Comparison of ENCODE assay signal across 35 cellular contexts in the genomic region with DNA sequence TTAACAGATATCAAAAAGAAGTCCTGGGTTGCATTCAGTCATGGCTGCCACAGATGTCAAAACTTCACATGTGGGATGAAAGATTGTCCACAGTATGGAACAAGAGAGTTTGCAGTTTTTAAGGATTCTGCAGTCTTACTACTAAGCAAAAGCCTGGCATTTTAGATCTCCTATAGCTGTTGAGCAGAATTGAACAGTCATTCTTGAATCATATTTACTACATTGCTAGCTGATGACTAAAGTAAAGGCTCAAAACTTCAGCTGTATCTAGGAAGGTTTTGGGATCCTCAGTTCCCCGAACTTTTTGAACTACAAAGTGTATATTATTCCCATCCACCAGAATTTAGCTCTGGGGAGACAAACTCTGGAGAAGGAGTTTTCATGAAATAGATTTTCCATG. TPM values are rescaled to one million over a fixed set of nuclear protein-coding genes. Genes with fewer than 3 reads are reported as not detected.
DNase-seq lines count a peak whose midpoint lies in the region; ATAC-seq, FAIRE-seq and TF ChIP-seq lines count a peak whose summit lies in the region.
"Had no signal": no experiment of that assay in that cellular context is flagged by ENCODE, and none has a peak within 500 bp of the region (broad histone marks: within the 10 kb centered on the region; RNA-seq: fewer than 3 reads in every experiment).

No MANE protein-coding gene starts in this region.

- no peak for FAIRE-seq in GM12891 (lab: Jason Lieb, UNC)
- FAIRE-seq in pancreas (lab: Jason Lieb, UNC), result no peak
- FAIRE-seq: frontal cortex had no signal

- H3K36me3 ChIP-seq in mammary epithelial cell (ENCODE audit: insufficient read depth, low read length) (no peaks in the 10 kb centered on the region), pancreas (no peaks in the 10 kb centered on the region)
- H3K36me3 ChIP-seq: adrenal gland, breast epithelium, neutrophil, prostate gland had no signal

- dilution Hi-C loops in mammary epithelial cell (cut with HindIII; ENCODE audit: low sequenced_read_pairs), result no loop called here

- H3K27me3 ChIP-seq in mammary epithelial cell (ENCODE audit: insufficient read depth, low read length) (peaks cover 5% of the 10 kb centered on the region), pancreas (no peaks in the 10 kb centered on the region)
- H3K27me3 ChIP-seq: adrenal gland, breast epithelium, hepatocyte, neutrophil, testis had no signal

- intact Hi-C loops in mammary epithelial cell (cut with micrococcal nuclease) (no loop called here), MCF 10A (cut with micrococcal nuclease) (no loop called here), pancreas (cut with DNase I) (no loop called here)

- no peaks in the 10 kb centered on the region for H3K79me2 ChIP-seq in mammary epithelial cell (ENCODE audit: insufficient read depth, low read length)
- H3K79me2 ChIP-seq: hepatocyte had no signal

- in situ Hi-C loops in mammary epithelial cell (cut with MboI; ENCODE audit: low sequenced_read_pairs in 2 of 2), result no loop called here

- TF ChIP-seq POLR2A in GM12891 (IDR thresholded peaks at IDR 0.05; ENCODE audit: low read depth, low read length), result no peak

- H3K9ac ChIP-seq in mammary epithelial cell (ENCODE audit: insufficient read depth, low read length), result no peak overlapping the region

- H3K4me3 ChIP-seq in mammary epithelial cell (replicated peaks in 1 of 3; ENCODE audit: insufficient read depth in 1 of 3, low read depth in 2 of 3, low read length in 3 of 3), result no peak overlapping the region
- H3K4me3 ChIP-seq in pancreas, result no peak overlapping the region
- H3K4me3 ChIP-seq: adrenal gland, breast epithelium, hepatocyte, PC-9, prostate gland, testis had no signal

- no peak overlapping the region for H3K4me2 ChIP-seq in mammary epithelial cell (ENCODE audit: insufficient read depth, low read depth, low read length)
- H3K4me2 ChIP-seq: hepatocyte, PC-9 had no signal

- POLR2A ChIA-PET in MCF 10A (lab: Yijun Ruan, JAX), result no interaction called here

- 64% methylated on average over 1 of the region's 1 CpG for WGBS in mammary epithelial cell (ENCODE audit: low coverage, missing lambda C conversion rate)
- 83 to 94% methylated on average over 1 of the region's 1 CpG for WGBS in pancreas, 2 donors

- H3K9me3 ChIP-seq in mammary epithelial cell (replicated peaks; ENCODE audit: insufficient read depth, low read length) (no peaks in the 10 kb centered on the region), pancreas (no peaks in the 10 kb centered on the region)
- H3K9me3 ChIP-seq: adrenal gland, breast epithelium, neutrophil, prostate gland, testis had no signal

- no peaks in the 10 kb centered on the region for H3K27me3 Mint-ChIP-seq in MCF 10A (ENCODE audit: insufficient read depth, unreplicated experiment)
- H3K27me3 Mint-ChIP-seq: activated CD4-positive, alpha-beta T cell treated with anti-CD3 and anti-CD28 coated beads, Interleukin-2, amount 10 ng/mL, durations not matched to agents 7 days and 5 days; B cell; naive B cell had no signal

- H3K4me1 ChIP-seq in mammary epithelial cell (ENCODE audit: insufficient read depth, low read length) (no peaks in the 10 kb centered on the region), pancreas (no peaks in the 10 kb centered on the region)
- H3K4me1 ChIP-seq: adrenal gland, breast epithelium, prostate gland, testis had no signal

- no peaks in the 10 kb centered on the region for H3K4me1 Mint-ChIP-seq in MCF 10A (ENCODE audit: insufficient read depth, unreplicated experiment)
- H3K4me1 Mint-ChIP-seq: activated CD4-positive, alpha-beta T cell treated with anti-CD3 and anti-CD28 coated beads, Interleukin-2, amount 10 ng/mL, durations not matched to agents 7 days and 5 days; B cell; naive B cell had no signal

- TF ChIP-seq CTCF in mammary epithelial cell (conservative IDR thresholded peaks at IDR 0.05 in 1 of 2, IDR thresholded peaks at IDR 0.05 in 1 of 2; ENCODE audit: extremely low read depth in 1 of 2, insufficient read depth in 1 of 2, low read depth in 1 of 2, low read length in 2 of 2) (no peak), MCF 10A (IDR thresholded peaks at IDR 0.05; ENCODE audit: unreplicated experiment) (no peak), pancreas (IDR thresholded peaks at IDR 0.05) (no peak)

- H3K27ac ChIP-seq in mammary epithelial cell (ENCODE audit: insufficient read depth, low read depth, low read length) (no peak overlapping the region), pancreas (no peak overlapping the region)
- H3K27ac ChIP-seq: 22Rv1, adrenal gland, breast epithelium, epithelial cell of prostate, hepatocyte, neutrophil, PC-9, prostate gland, testis had no signal

- DNase-seq in mammary epithelial cell, result peak; percentile 3
- DNase-seq in MCF 10A (ENCODE audit: unreplicated experiment), result no peak
- DNase-seq in RPMI7951 (ENCODE audit: low read depth), result peak; percentile 42
- DNase-seq in fibroblast of peridontal ligament (ENCODE audit: extremely low read depth), result peak; percentile 67
- no peak for DNase-seq in GM12891 (ENCODE audit: insufficient read length, low spot score)
- DNase-seq in effector CD8-positive, alpha-beta T cell (lab: John Stamatoyannopoulos, UW), result no peak
- no peak for DNase-seq in pancreas
- DNase-seq in NCI-H748 treated with DMSO at 0.1 percent for 48 hours (lab: John Stamatoyannopoulos, UW), result no peak
- DNase-seq: activated CD4-positive, alpha-beta T cell treated with anti-CD3 and anti-CD28 coated beads, Interleukin-2, amount 10 ng/mL, durations not matched to agents 7 days and 5 days; activated CD8-positive, alpha-beta memory T cell treated with anti-CD3 and anti-CD28 coated beads, Interleukin-2, amount 10 ng/mL, durations not matched to agents 7 days and 5 days; activated naive CD4-positive, alpha-beta T cell treated with Interleukin-2 at 50 U/mL for 16 hours; activated T-cell treated with anti-CD3 and anti-CD28 coated beads, Interleukin-2, amount 50 U/mL, for 48 hours; adrenal gland; CD8-positive, alpha-beta T cell; Karpas-422; naive B cell; NCI-H1694; NCI-H510A treated with DMSO at 0.1 percent for 48 hours; NK-92 treated with Interleukin-12 subunit alpha and Interleukin-12 subunit beta, amount 100 ng/mL, for 24 hours; PC-9; SHP77 treated with DMSO at 0.1 percent for 48 hours; stimulated activated naive CD4-positive, alpha-beta T cell treated with Interleukin-2 at 50 U/mL for 16 hours; T1000; testis had no signal

- H3K4me3 Mint-ChIP-seq in MCF 10A (ENCODE audit: unreplicated experiment), result no peak overlapping the region
- H3K4me3 Mint-ChIP-seq: activated CD4-positive, alpha-beta T cell treated with anti-CD3 and anti-CD28 coated beads, Interleukin-2, amount 10 ng/mL, durations not matched to agents 7 days and 5 days; activated CD8-positive, alpha-beta memory T cell treated with anti-CD3 and anti-CD28 coated beads, Interleukin-2, amount 10 ng/mL, durations not matched to agents 7 days and 5 days; B cell; CD8-positive, alpha-beta T cell; mesothelial cell of epicardium; naive B cell had no signal

- no peak overlapping the region for H2AFZ ChIP-seq in mammary epithelial cell (ENCODE audit: low read depth, low read length)
- H2AFZ ChIP-seq: hepatocyte, PC-9 had no signal

- BruUV-seq in mammary epithelial cell (replicated peaks; lab: Mats Ljungman, UMichigan), result no TSS peak
- no TSS peak for BruUV-seq in MCF 10A (replicated peaks; lab: Mats Ljungman, UMichigan)

- CTCF ChIA-PET in mammary epithelial cell (lab: Charles Lee; ENCODE audit: low non-redundant PET) (no interaction called here), MCF 10A (lab: Yijun Ruan, JAX) (interaction anchor here (0.7 kb wide), 1 partner anchor 14 kb away, joined by 3 read pairs; no protein-coding TSS in a partner anchor)

- H4K20me1 ChIP-seq in mammary epithelial cell (ENCODE audit: insufficient read depth, low read length), result no peaks in the 10 kb centered on the region

- no peaks in the 10 kb centered on the region for H3K9me3 Mint-ChIP-seq in MCF 10A (ENCODE audit: unreplicated experiment)
- H3K9me3 Mint-ChIP-seq: activated CD4-positive, alpha-beta T cell treated with anti-CD3 and anti-CD28 coated beads, Interleukin-2, amount 10 ng/mL, durations not matched to agents 7 days and 5 days; CD8-positive, alpha-beta T cell; mesothelial cell of epicardium; naive B cell had no signal

- no peak for ATAC-seq in pancreas
- ATAC-seq: activated CD8-positive, alpha-beta memory T cell treated with anti-CD3 and anti-CD28 coated beads, Interleukin-2, amount 10 ng/mL, durations not matched to agents 7 days and 5 days; CD8-positive, alpha-beta T cell; HCT116; left lobe of liver had no signal

- H3K27ac Mint-ChIP-seq in MCF 10A (ENCODE audit: low read depth, unreplicated experiment), result no peak overlapping the region
- H3K27ac Mint-ChIP-seq: activated CD4-positive, alpha-beta T cell treated with anti-CD3 and anti-CD28 coated beads, Interleukin-2, amount 10 ng/mL, durations not matched to agents 7 days and 5 days; activated CD8-positive, alpha-beta memory T cell treated with anti-CD3 and anti-CD28 coated beads, Interleukin-2, amount 10 ng/mL, durations not matched to agents 7 days and 5 days; B cell; CD8-positive, alpha-beta T cell; mesothelial cell of epicardium had no signal

- no peaks in the 10 kb centered on the region for H3K36me3 Mint-ChIP-seq in MCF 10A (ENCODE audit: insufficient read depth, unreplicated experiment)
- H3K36me3 Mint-ChIP-seq: activated CD8-positive, alpha-beta memory T cell treated with anti-CD3 and anti-CD28 coated beads, Interleukin-2, amount 10 ng/mL, durations not matched to agents 7 days and 5 days; mesothelial cell of epicardium had no signal

TF ChIP-seq in GM12891, 5 proteins besides CTCF, POLR2A, EP300 and RAD21:
- TF ChIP-seq SPI1 (IDR thresholded peaks at IDR 0.05; ENCODE audit: low read depth, low read length) (no peak), TAF1 (IDR thresholded peaks at IDR 0.05; ENCODE audit: low read depth, low read length) (no peak), PAX5 (IDR thresholded peaks at IDR 0.05; ENCODE audit: insufficient read depth, low read length, severe bottlenecking) (no peak), POU2F2 (IDR thresholded peaks at IDR 0.05; ENCODE audit: low read depth, low read length) (no peak)
TF ChIP-seq in GM12891: peak in this region for 0.

RNA-seq across cellular contexts. Expression of gene BET1, which starts 31.0 kb away (rescaled TPM):
- total RNA-seq in mammary epithelial cell, result 10 to 100 TPM; 20.8 to 29.0 TPM
- polyA plus RNA-seq in mammary epithelial cell, result 13.5 TPM
- 5.1 TPM for polyA minus RNA-seq in mammary epithelial cell
- 54.4 and 72.7 TPM in 2 replicates for total RNA-seq in MCF 10A (2022)
- 60.7 and 61.6 TPM in 2 replicates for total RNA-seq in RPMI7951 (2014; rRNA removed; shearing (Covaris generic))
- 9.7 TPM for polyA plus RNA-seq in GM12891 (2012; ENCODE audit: low read depth, missing spikeins)
- total RNA-seq in pancreas, result 10 to 100 TPM; 13.8 to 24.6 (median 16.4) TPM
- 10 to 100 TPM; 18.6 to 23.2 TPM for polyA plus RNA-seq in pancreas

RNA-seq across cellular contexts. Expression of gene GNG11, which starts 51.6 kb away (rescaled TPM):
- total RNA-seq in mammary epithelial cell, result under 1 TPM; under 0.01 to 0.38 TPM
- polyA plus RNA-seq in mammary epithelial cell, result 0.31 TPM
- not detected for polyA minus RNA-seq in mammary epithelial cell
- 3.9 and 4.6 TPM in 2 replicates for total RNA-seq in MCF 10A (2022)
- 264 and 265 TPM in 2 replicates for total RNA-seq in RPMI7951 (2014; rRNA removed; shearing (Covaris generic))
- polyA plus RNA-seq in GM12891 (2012; ENCODE audit: low read depth, missing spikeins), result 1.3 TPM
- 1 to 10 TPM; 1.6 to 4.8 (median 3.3) TPM for total RNA-seq in pancreas
- 10 to 100 TPM; 12.1 TPM for polyA plus RNA-seq in pancreas
- total RNA-seq: activated CD4-positive, alpha-beta T cell treated with anti-CD3 and anti-CD28 coated beads, Interleukin-2, amount 10 ng/mL, durations not matched to agents 7 days and 5 days; activated CD8-positive, alpha-beta memory T cell treated with anti-CD3 and anti-CD28 coated beads, Interleukin-2, amount 10 ng/mL, durations not matched to agents 7 days and 5 days; CD8-positive, alpha-beta T cell had no signal

Comparison
In these comparisons a context has a peak if more than half of its experiments do, and no peak if none do; other contexts are left out.
1. DNase-seq: peak in mammary epithelial cell (single experiment), RPMI7951 (single experiment) and fibroblast of peridontal ligament (single experiment); none in MCF 10A (single experiment), GM12891 (single experiment), effector CD8-positive, alpha-beta T cell (single experiment), pancreas (0 of 6) and NCI-H748 treated with DMSO at 0.1 percent for 48 hours (single experiment).
2. RNA of gene GNG11, which starts 51.6 kb away (total RNA-seq): 264 to 265 TPM in RPMI7951; 3.9 to 4.6 TPM in MCF 10A, 1.6 to 4.8 TPM in pancreas and under 0.01 to 0.38 TPM in mammary epithelial cell; every median in the first group is over 10 times any median in the second.